In the genomic region with DNA sequence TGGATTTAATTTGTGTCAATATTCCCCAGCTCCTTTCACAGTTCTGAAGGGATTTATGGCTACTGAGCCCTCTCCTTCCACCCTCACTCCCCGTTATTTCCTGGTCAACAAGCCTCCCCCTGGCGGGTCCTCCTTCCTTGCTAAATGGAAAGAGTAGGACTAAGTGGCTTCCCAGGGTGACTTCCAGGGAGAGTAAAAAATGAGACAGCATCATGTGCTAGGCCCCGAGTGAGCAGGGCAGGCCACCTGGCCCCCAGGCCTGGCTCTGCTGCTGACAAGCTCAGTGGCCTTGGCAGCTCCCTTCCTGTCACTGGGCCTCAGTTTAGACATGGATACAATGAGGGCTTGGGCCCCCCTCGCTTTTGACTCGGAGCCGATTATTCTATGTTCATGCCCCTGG, we compare ENCODE assay signal across 26 cellular contexts.
"Had no signal": no experiment of that assay in that cellular context is flagged by ENCODE, and none has a peak within 500 bp of the region (broad histone marks: within the 10 kb centered on the region; RNA-seq: fewer than 3 reads in every experiment).

No MANE protein-coding gene starts in this region.

- ATAC-seq: foreskin keratinocyte; gastroesophageal sphincter; heart left ventricle; left lobe of liver; naive thymus-derived CD4-positive, alpha-beta T cell; psoas muscle; right cardiac atrium; stimulated activated memory B cell treated with anti-CD40 and anti-IgM and Interleukin-4, amounts not matched to agents 10 μg/mL and 1 μg/mL and 100 μg/mL, for 72 hours; stimulated activated naive CD8-positive, alpha-beta T cell treated with anti-CD3 and anti-CD28 coated beads, Interleukin-15, Interleukin-2, amounts not matched to agents 100 U/mL and 50 U/mL, for 24 hours had no signal

- H3K9me3 ChIP-seq: esophagus muscularis mucosa, gastroesophageal sphincter, heart left ventricle, ovary, psoas muscle, sigmoid colon, testis, tibial artery had no signal

- H3K27me3 ChIP-seq: esophagus muscularis mucosa, foreskin keratinocyte, gastroesophageal sphincter, heart left ventricle, hepatocyte, ovary, sigmoid colon, testis, tibial artery had no signal

- H3K79me2 ChIP-seq: hepatocyte had no signal

- H3K4me2 ChIP-seq: hepatocyte had no signal

- H2AFZ ChIP-seq: hepatocyte had no signal

- H3K36me3 ChIP-seq: esophagus muscularis mucosa, gastroesophageal sphincter, heart left ventricle, ovary, sigmoid colon, tibial artery had no signal

- H3K27ac ChIP-seq: coronary artery, esophagus muscularis mucosa, foreskin keratinocyte, gastroesophageal sphincter, heart left ventricle, hepatocyte, ovary, psoas muscle, sigmoid colon, testis, tibial artery had no signal

- DNase-seq: dermis blood vessel endothelial cell; effector memory CD4-positive, alpha-beta T cell; foreskin keratinocyte; heart left ventricle; kidney; mammary epithelial cell; mesendoderm; midbrain; naive thymus-derived CD4-positive, alpha-beta T cell; occipital lobe; ovary; psoas muscle; right cardiac atrium; sigmoid colon; stimulated activated CD4-positive, alpha-beta T cell treated with anti-CD3 and anti-CD28 coated beads, Interleukin-2, amount 100 ng/mL, for 24 hours; stimulated activated CD4-positive, alpha-beta T cell treated with anti-CD3 and anti-CD28 coated beads, Interleukin-4, amount 100 ng/mL, for 24 hours; stimulated activated naive CD8-positive, alpha-beta T cell treated with anti-CD3 and anti-CD28 coated beads, Interleukin-15, Interleukin-2, amounts not matched to agents 100 U/mL and 50 U/mL, for 24 hours; substantia nigra; testis; tibial artery had no signal

- H3K4me3 ChIP-seq: coronary artery, esophagus muscularis mucosa, gastroesophageal sphincter, heart left ventricle, hepatocyte, ovary, psoas muscle, sigmoid colon, testis, tibial artery had no signal
